1 cellular context compared by ENCODE assay signal in the genomic region with DNA sequence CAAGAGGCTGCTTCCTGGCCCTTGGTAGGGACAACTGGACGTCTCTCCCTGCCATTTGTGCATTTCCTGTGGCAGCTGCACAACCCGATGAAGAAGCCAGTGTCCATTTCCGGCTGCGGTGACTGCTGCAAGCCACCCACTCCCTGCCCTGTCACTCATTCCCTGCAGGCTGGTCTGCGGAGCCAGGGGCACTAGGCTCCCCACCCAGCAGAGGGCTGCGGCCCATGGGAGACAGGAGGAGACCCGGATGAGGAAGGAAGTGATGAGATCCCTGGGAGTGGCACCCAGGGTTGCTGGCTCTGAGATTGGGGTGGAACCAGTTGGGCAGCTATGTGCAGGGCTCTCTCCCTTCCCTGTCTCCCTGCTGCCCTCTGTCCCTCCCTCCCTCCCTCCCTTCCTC.
TF ChIP-seq lines count a peak whose summit lies in the region.

No MANE protein-coding gene starts in this region.

TF ChIP-seq in HepG2, 621 proteins besides CTCF, POLR2A, EP300 and RAD21:
- TF ChIP-seq ZNF510 (CRISPR knock-in tag; IDR thresholded peaks at IDR 0.05; ENCODE audit: low read depth) (no peak), ESRRA (CRISPR knock-in tag; IDR thresholded peaks at IDR 0.05; ENCODE audit: low read depth) (no peak), DR1 (CRISPR knock-in tag; IDR thresholded peaks at IDR 0.05) (no peak), HNRNPL (IDR thresholded peaks at IDR 0.05; ENCODE audit: low read depth, low read length) (no peak), HOXA5 (CRISPR knock-in tag; IDR thresholded peaks at IDR 0.05) (no peak), HNF4G (IDR thresholded peaks at IDR 0.05; ENCODE audit: borderline replicate concordance, low read depth, low read length) (no peak), HNF4G (CRISPR knock-in tag; IDR thresholded peaks at IDR 0.05; ENCODE audit: borderline replicate concordance, low read depth) (no peak), ZNF564 (CRISPR knock-in tag; IDR thresholded peaks at IDR 0.05) (no peak), MAFF (IDR thresholded peaks at IDR 0.05; ENCODE audit: low read depth, low read length) (no peak), PHF8 (CRISPR knock-in tag; IDR thresholded peaks at IDR 0.05) (no peak), ZFP36L2 (CRISPR knock-in tag; IDR thresholded peaks at IDR 0.05) (no peak), REPIN1 (CRISPR knock-in tag; IDR thresholded peaks at IDR 0.05; ENCODE audit: borderline replicate concordance, low read depth) (no peak), IKZF4 (CRISPR knock-in tag; IDR thresholded peaks at IDR 0.05; ENCODE audit: borderline replicate concordance, low read depth, not compliant biosample characterization) (no peak), ZMYM4 (CRISPR knock-in tag; IDR thresholded peaks at IDR 0.05) (no peak), KLF15 (CRISPR knock-in tag; IDR thresholded peaks at IDR 0.05; ENCODE audit: borderline replicate concordance) (no peak)
- TF ChIP-seq, protein P1, sequence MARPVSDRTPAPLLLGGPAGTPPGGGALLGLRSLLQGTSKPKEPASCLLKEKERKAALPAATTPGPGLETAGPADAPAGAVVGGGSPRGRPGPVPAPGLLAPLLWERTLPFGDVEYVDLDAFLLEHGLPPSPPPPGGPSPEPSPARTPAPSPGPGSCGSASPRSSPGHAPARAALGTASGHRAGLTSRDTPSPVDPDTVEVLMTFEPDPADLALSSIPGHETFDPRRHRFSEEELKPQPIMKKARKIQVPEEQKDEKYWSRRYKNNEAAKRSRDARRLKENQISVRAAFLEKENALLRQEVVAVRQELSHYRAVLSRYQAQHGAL (CRISPR knock-in tag; IDR thresholded peaks at IDR 0.05; ENCODE audit: not compliant biosample characterization), result no peak
- TF ChIP-seq, protein P2, sequence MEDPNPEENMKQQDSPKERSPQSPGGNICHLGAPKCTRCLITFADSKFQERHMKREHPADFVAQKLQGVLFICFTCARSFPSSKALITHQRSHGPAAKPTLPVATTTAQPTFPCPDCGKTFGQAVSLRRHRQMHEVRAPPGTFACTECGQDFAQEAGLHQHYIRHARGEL (CRISPR knock-in tag; IDR thresholded peaks at IDR 0.05), result no peak
- TF ChIP-seq, protein P3, sequence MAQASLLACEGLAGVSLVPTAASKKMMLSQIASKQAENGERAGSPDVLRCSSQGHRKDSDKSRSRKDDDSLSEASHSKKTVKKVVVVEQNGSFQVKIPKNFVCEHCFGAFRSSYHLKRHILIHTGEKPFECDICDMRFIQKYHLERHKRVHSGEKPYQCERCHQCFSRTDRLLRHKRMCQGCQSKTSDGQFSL (CRISPR knock-in tag; IDR thresholded peaks at IDR 0.05), result no peak
- TF ChIP-seq, protein P4, sequence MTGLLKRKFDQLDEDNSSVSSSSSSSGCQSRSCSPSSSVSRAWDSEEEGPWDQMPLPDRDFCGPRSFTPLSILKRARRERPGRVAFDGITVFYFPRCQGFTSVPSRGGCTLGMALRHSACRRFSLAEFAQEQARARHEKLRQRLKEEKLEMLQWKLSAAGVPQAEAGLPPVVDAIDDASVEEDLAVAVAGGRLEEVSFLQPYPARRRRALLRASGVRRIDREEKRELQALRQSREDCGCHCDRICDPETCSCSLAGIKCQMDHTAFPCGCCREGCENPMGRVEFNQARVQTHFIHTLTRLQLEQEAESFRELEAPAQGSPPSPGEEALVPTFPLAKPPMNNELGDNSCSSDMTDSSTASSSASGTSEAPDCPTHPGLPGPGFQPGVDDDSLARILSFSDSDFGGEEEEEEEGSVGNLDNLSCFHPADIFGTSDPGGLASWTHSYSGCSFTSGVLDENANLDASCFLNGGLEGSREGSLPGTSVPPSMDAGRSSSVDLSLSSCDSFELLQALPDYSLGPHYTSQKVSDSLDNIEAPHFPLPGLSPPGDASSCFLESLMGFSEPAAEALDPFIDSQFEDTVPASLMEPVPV (CRISPR knock-in tag; IDR thresholded peaks at IDR 0.05), result no peak
